Comparison of ENCODE assay signal across 9 cellular contexts in the genomic region with DNA sequence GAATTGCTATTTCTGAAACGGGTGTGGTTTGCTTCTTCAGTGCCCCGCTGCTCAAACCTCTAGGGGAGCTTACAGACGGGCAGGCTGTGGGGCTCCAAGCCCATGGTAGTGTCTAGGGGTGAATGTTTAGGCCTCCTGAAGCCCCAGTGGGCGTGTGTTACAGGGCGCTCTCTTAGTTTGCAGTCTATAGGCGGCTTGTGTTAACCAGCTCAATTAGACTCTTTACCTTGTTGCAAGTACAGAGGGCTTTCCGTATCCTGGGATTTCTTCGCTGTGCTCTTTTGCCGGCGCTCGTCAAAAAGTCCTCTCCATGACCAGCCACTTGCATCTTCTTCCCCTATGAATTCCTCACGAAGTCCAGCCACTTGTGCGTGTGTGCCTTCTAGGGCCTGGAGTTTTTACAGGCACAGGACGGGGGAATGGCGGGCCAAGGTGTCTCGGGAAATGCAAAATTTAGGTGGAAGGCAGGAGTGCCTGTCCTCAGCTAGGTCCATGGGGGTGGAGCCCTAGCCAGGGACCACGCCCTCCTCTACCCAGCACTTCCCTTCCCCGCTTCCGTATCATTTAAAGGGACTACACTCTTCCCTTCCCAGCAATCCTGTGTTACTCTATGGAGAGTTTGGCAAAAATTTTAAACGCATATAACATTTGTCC.
A peak's percentile ranks its signal among the peaks of the same experiment; 100 is the strongest.
DNase-seq lines count a peak whose midpoint lies in the region; ATAC-seq and TF ChIP-seq lines count a peak whose summit lies in the region.
"Had no signal": no experiment of that assay in that cellular context is flagged by ENCODE, and none has a peak within 500 bp of the region (broad histone marks: within the 10 kb centered on the region; RNA-seq: fewer than 3 reads in every experiment).

No MANE protein-coding gene starts in this region.

- H3K4me3 ChIP-seq in osteoblast (ENCODE audit: insufficient read depth, low read length) = peak overlapping the region; percentile 70

- H3K79me2 ChIP-seq in osteoblast (ENCODE audit: insufficient read depth, low read length) = no peaks in the 10 kb centered on the region

- DNase-seq in EH (ENCODE audit: low read depth) = peak; percentile 40
- DNase-seq in cardiac septum (ENCODE audit: low spot score) = peak; percentile 78
- no peak for DNase-seq in osteoblast (ENCODE audit: insufficient read length, low spot score, missing footprints)
- DNase-seq in activated naive CD4-positive, alpha-beta T cell treated with anti-CD3 and anti-CD28 coated beads, Interleukin-2, amount 50 U/mL, for 16 hours = no peak
- no peak for DNase-seq in activated CD4-positive, alpha-beta T cell treated with anti-CD3 and anti-CD28 coated beads, Interleukin-2, amount 50 U/mL, for 48 hours
- DNase-seq in activated gamma-delta T cell treated with Interleukin-2 at 50 U/mL for 16 hours = no peak
- DNase-seq: DMS53 had no signal

- no peaks in the 10 kb centered on the region for H3K27me3 ChIP-seq in osteoblast (ENCODE audit: insufficient read depth, low read length)

- no peak for TF ChIP-seq CTCF in osteoblast (IDR thresholded peaks at IDR 0.05; ENCODE audit: extremely low read depth, low read depth, low read length)

- H3K27ac ChIP-seq in osteoblast (ENCODE audit: low read depth, low read length) = no peak overlapping the region

- H4K20me1 ChIP-seq in osteoblast (ENCODE audit: insufficient read depth, low read length) = no peaks in the 10 kb centered on the region

- no peaks in the 10 kb centered on the region for H3K4me1 ChIP-seq in osteoblast (ENCODE audit: insufficient read depth, low read length)

- H3K4me2 ChIP-seq in osteoblast (ENCODE audit: insufficient read depth, low read length) = peak overlapping the region; percentile 51

- intact Hi-C loops in cardiac septum (cut with DNase I) = no loop called here

- peak overlapping the region; percentile 67 for H2AFZ ChIP-seq in osteoblast (ENCODE audit: low read length)

- peak; percentile 53 for ATAC-seq in SK-N-SH treated with all-trans-retinoic acid at 6 μM for 48 hours
- ATAC-seq in HG03457 (IDR thresholded peaks at IDR 0.05; ENCODE audit: unreplicated experiment) = no peak

- H3K9me3 ChIP-seq in osteoblast (ENCODE audit: low read depth, low read length) = no peaks in the 10 kb centered on the region

- no peaks in the 10 kb centered on the region for H3K36me3 ChIP-seq in osteoblast (ENCODE audit: insufficient read depth, low read length)

TF ChIP-seq in SK-N-SH treated with all-trans-retinoic acid at 6 μM for 48 hours, 23 proteins besides CTCF, POLR2A, EP300 and RAD21:
- TF ChIP-seq ZNF8 (CRISPR knock-in tag; IDR thresholded peaks at IDR 0.05) = no peak
- no peak for TF ChIP-seq TCF4 (CRISPR knock-in tag; IDR thresholded peaks at IDR 0.05; ENCODE audit: borderline replicate concordance)
- TF ChIP-seq, protein P1, sequence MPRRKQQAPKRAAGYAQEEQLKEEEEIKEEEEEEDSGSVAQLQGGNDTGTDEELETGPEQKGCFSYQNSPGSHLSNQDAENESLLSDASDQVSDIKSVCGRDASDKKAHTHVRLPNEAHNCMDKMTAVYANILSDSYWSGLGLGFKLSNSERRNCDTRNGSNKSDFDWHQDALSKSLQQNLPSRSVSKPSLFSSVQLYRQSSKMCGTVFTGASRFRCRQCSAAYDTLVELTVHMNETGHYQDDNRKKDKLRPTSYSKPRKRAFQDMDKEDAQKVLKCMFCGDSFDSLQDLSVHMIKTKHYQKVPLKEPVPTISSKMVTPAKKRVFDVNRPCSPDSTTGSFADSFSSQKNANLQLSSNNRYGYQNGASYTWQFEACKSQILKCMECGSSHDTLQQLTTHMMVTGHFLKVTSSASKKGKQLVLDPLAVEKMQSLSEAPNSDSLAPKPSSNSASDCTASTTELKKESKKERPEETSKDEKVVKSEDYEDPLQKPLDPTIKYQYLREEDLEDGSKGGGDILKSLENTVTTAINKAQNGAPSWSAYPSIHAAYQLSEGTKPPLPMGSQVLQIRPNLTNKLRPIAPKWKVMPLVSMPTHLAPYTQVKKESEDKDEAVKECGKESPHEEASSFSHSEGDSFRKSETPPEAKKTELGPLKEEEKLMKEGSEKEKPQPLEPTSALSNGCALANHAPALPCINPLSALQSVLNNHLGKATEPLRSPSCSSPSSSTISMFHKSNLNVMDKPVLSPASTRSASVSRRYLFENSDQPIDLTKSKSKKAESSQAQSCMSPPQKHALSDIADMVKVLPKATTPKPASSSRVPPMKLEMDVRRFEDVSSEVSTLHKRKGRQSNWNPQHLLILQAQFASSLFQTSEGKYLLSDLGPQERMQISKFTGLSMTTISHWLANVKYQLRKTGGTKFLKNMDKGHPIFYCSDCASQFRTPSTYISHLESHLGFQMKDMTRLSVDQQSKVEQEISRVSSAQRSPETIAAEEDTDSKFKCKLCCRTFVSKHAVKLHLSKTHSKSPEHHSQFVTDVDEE (CRISPR knock-in tag; IDR thresholded peaks at IDR 0.05) = no peak
- TF ChIP-seq, protein P2, sequence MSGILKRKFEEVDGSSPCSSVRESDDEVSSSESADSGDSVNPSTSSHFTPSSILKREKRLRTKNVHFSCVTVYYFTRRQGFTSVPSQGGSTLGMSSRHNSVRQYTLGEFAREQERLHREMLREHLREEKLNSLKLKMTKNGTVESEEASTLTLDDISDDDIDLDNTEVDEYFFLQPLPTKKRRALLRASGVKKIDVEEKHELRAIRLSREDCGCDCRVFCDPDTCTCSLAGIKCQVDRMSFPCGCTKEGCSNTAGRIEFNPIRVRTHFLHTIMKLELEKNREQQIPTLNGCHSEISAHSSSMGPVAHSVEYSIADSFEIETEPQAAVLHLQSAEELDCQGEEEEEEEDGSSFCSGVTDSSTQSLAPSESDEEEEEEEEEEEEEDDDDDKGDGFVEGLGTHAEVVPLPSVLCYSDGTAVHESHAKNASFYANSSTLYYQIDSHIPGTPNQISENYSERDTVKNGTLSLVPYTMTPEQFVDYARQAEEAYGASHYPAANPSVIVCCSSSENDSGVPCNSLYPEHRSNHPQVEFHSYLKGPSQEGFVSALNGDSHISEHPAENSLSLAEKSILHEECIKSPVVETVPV (CRISPR knock-in tag; IDR thresholded peaks at IDR 0.05) = no peak
- no peak for TF ChIP-seq ZFP30 (CRISPR knock-in tag; IDR thresholded peaks at IDR 0.05)
- no peak for TF ChIP-seq BACH2 (CRISPR knock-in tag; IDR thresholded peaks at IDR 0.05; ENCODE audit: borderline replicate concordance)
- no peak for TF ChIP-seq ESRRG (CRISPR knock-in tag; IDR thresholded peaks at IDR 0.05)
- TF ChIP-seq RARB (CRISPR knock-in tag; IDR thresholded peaks at IDR 0.05) = no peak
- no peak for TF ChIP-seq ZFP3 (CRISPR knock-in tag; IDR thresholded peaks at IDR 0.05)
- TF ChIP-seq, protein P3, sequence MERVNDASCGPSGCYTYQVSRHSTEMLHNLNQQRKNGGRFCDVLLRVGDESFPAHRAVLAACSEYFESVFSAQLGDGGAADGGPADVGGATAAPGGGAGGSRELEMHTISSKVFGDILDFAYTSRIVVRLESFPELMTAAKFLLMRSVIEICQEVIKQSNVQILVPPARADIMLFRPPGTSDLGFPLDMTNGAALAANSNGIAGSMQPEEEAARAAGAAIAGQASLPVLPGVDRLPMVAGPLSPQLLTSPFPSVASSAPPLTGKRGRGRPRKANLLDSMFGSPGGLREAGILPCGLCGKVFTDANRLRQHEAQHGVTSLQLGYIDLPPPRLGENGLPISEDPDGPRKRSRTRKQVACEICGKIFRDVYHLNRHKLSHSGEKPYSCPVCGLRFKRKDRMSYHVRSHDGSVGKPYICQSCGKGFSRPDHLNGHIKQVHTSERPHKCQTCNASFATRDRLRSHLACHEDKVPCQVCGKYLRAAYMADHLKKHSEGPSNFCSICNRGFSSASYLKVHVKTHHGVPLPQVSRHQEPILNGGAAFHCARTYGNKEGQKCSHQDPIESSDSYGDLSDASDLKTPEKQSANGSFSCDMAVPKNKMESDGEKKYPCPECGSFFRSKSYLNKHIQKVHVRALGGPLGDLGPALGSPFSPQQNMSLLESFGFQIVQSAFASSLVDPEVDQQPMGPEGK (CRISPR knock-in tag; IDR thresholded peaks at IDR 0.05; ENCODE audit: borderline replicate concordance) = no peak
- no peak for TF ChIP-seq ZC3H10 (CRISPR knock-in tag; IDR thresholded peaks at IDR 0.05)
- no peak for TF ChIP-seq OSR1 (CRISPR knock-in tag; IDR thresholded peaks at IDR 0.05)
- TF ChIP-seq SNAI2 (CRISPR knock-in tag; IDR thresholded peaks at IDR 0.05) = no peak
- TF ChIP-seq ARNTL (CRISPR knock-in tag; IDR thresholded peaks at IDR 0.05; ENCODE audit: borderline replicate concordance, low read depth) = no peak
- no peak for TF ChIP-seq TOX (CRISPR knock-in tag; IDR thresholded peaks at IDR 0.05; ENCODE audit: borderline replicate concordance)
- TF ChIP-seq GLIS3 (CRISPR knock-in tag; IDR thresholded peaks at IDR 0.05) = no peak
- no peak for TF ChIP-seq CSDC2 (CRISPR knock-in tag; IDR thresholded peaks at IDR 0.05)
- no peak for TF ChIP-seq PPARA (CRISPR knock-in tag; IDR thresholded peaks at IDR 0.05; ENCODE audit: borderline replicate concordance)
- no peak for TF ChIP-seq ISL1 (CRISPR knock-in tag; IDR thresholded peaks at IDR 0.05)
- no peak for TF ChIP-seq ZNF70 (CRISPR knock-in tag; IDR thresholded peaks at IDR 0.05)

Comparison
In these comparisons a context has a peak if more than half of its experiments do, and no peak if none do; other contexts are left out.
1. DNase-seq: peak in EH (single experiment) and cardiac septum (single experiment); none in osteoblast (single experiment), activated naive CD4-positive, alpha-beta T cell treated with anti-CD3 and anti-CD28 coated beads, Interleukin-2, amount 50 U/mL, for 16 hours (single experiment), activated CD4-positive, alpha-beta T cell treated with anti-CD3 and anti-CD28 coated beads, Interleukin-2, amount 50 U/mL, for 48 hours (0 of 2) and activated gamma-delta T cell treated with Interleukin-2 at 50 U/mL for 16 hours (single experiment).